Comparison of ENCODE assay signal across 9 cellular contexts in the genomic region with DNA sequence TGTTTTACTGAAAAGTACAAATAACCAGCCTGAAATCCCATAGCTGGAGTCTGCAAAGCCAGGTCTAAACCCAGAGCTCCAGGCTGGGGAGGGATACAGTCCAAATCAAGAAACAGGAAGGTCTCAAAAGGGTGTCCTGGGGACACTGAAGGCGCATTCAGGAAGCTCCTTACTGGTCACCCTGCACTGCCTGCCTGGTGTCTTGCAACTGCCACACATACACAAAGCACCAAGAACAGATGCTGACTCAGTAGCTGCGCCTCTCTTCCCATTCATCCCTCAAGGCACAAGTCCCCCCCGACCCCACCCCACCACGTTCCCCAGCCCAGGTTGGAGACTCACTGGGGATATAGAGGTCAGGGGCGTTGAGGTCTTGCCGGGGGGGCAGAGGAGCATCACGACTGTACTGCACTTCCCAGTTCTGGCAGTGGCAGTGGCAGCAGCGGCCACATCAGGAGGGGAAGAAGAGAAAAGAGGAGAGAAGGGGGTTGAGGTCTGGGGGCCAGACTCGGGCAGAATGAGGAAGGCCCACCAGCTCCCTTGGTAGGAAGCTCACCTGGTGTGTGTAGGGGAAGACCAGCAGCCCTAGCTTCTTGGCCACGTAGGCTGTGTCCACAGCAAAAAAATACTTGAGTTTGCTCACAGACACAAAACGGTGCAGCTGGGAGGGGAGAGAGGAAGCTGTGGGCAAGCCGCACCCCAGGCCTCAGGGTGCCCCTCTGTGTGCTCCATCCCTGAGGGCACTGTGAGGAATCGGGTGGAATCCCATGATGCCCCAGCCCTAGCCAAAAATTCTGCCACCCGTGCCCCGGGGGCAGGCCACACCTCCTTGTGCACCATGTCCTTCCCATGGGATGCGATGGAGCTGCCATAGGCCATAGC. TPM values are rescaled to one million over a fixed set of nuclear protein-coding genes. Genes with fewer than 3 reads are reported as not detected.
A peak's percentile ranks its signal among the peaks of the same experiment; 100 is the strongest.
DNase-seq lines count a peak whose midpoint lies in the region; ATAC-seq and TF ChIP-seq lines count a peak whose summit lies in the region.
"Had no signal": no experiment of that assay in that cellular context is flagged by ENCODE, and none has a peak within 500 bp of the region (broad histone marks: within the 10 kb centered on the region; RNA-seq: fewer than 3 reads in every experiment).

No MANE protein-coding gene starts in this region.

- 90% methylated on average over 16 of the region's 16 CpGs for WGBS in HUES64

- DNase-seq in GM20000 (ENCODE audit: low spot score): no peak
- no peak for DNase-seq in activated CD4-positive, alpha-beta T cell treated with anti-CD3 and anti-CD28 coated beads, Interleukin-2, amount 50 U/mL, for 1 hour

- H3K36me3 ChIP-seq in ACC112 (ENCODE audit: insufficient read depth, low read length) (no peaks in the 10 kb centered on the region), HUES64 (ENCODE audit: insufficient read depth, low read length) (peaks cover 15% of the 10 kb centered on the region), mucosa of stomach (ENCODE audit: control insufficient read depth, insufficient read depth, low read length) (peaks cover 5% of the 10 kb centered on the region)
- H3K36me3 ChIP-seq: cardiac muscle cell had no signal

- no peaks in the 10 kb centered on the region for H3K36me3 Mint-ChIP-seq in brain

- H3K4me3 ChIP-seq in ACC112 (ENCODE audit: low read depth, low read length): peak overlapping the region; percentile 76
- peak overlapping the region; percentile 69 for H3K4me3 ChIP-seq in HUES64 (ENCODE audit: low read length)
- H3K4me3 ChIP-seq in mucosa of stomach (ENCODE audit: low read length): peak overlapping the region; percentile 54

- TF ChIP-seq CTCF in brain (conservative IDR thresholded peaks at IDR 0.05) (no peak), GM20000 (IDR thresholded peaks at IDR 0.05; ENCODE audit: extremely low read depth, missing control alignments) (no peak)

- H3K9me3 ChIP-seq in HUES64 (ENCODE audit: insufficient read depth, low read depth, low read length) (no peaks in the 10 kb centered on the region), mucosa of stomach (ENCODE audit: control insufficient read depth, low read length) (no peaks in the 10 kb centered on the region)

- peaks cover 21% of the 10 kb centered on the region for H3K79me2 ChIP-seq in ACC112 (ENCODE audit: control insufficient read depth, insufficient read depth, low read length, unreplicated experiment)

- ATAC-seq in GM21526 (IDR thresholded peaks at IDR 0.05; ENCODE audit: low FRiP score, unreplicated experiment): no peak
- no peak for ATAC-seq in esophagus mucosa

- no peak overlapping the region for H3K9ac ChIP-seq in HUES64 (ENCODE audit: low read depth, low read length)
- peak overlapping the region; percentile 89 for H3K9ac ChIP-seq in mucosa of stomach (ENCODE audit: low read length)

- H3K4me1 ChIP-seq in ACC112 (ENCODE audit: control insufficient read depth, insufficient read depth, low read length, unreplicated experiment): peaks cover 15% of the 10 kb centered on the region
- peaks cover 9% of the 10 kb centered on the region; the same call in 1 of the 2 replicates for H3K4me1 ChIP-seq in HUES64 (ENCODE audit: insufficient read depth, low read length)
- H3K4me1 ChIP-seq in mucosa of stomach (ENCODE audit: control insufficient read depth, insufficient read depth, low read length): peaks cover 35% of the 10 kb centered on the region

- H3K27me3 ChIP-seq in ACC112 (ENCODE audit: insufficient read depth, low read length): peaks cover 18% of the 10 kb centered on the region
- H3K27me3 ChIP-seq in HUES64 (ENCODE audit: insufficient read depth, low read length): peaks cover 28% of the 10 kb centered on the region
- H3K27me3 ChIP-seq in mucosa of stomach (ENCODE audit: control insufficient read depth, insufficient read depth, low read length): peaks cover 6% of the 10 kb centered on the region

- H3K4me3 Mint-ChIP-seq in brain: peak overlapping the region; percentile 93 to 96 (median 95)

- H3K27ac ChIP-seq in ACC112 (ENCODE audit: low read depth, low read length): no peak overlapping the region
- no peak overlapping the region for H3K27ac ChIP-seq in HUES64 (ENCODE audit: low read depth, low read length)

- H3K27ac Mint-ChIP-seq in brain: peak overlapping the region; percentile 48 to 99 (median 97)

- peaks cover 29% of the 10 kb centered on the region for H3K27me3 Mint-ChIP-seq in brain

- H3K4me1 Mint-ChIP-seq in brain: peaks cover 60% of the 10 kb centered on the region

- H3K9me3 Mint-ChIP-seq in brain: peaks cover 0 to 6% (median 0%) of the 10 kb centered on the region in 5 experiments

- H2AFZ ChIP-seq in ACC112 (ENCODE audit: low read length, unreplicated experiment): no peak overlapping the region

RNA-seq across cellular contexts. Expression of gene YIF1A, which starts 1.4 kb away (rescaled TPM):
- polyA plus RNA-seq in HUES64 (2013, experiment 1 of 2): 49.8 TPM
- 44.6 TPM for polyA plus RNA-seq in HUES64 (2013, experiment 2 of 2)
- polyA plus RNA-seq in brain (ENCODE audit: insufficient read depth, low read depth, low replicate concordance): 118 TPM
- 69.7 TPM for total RNA-seq in esophagus mucosa

RNA-seq across cellular contexts. Expression of gene TMEM151A, which starts 4.2 kb away (rescaled TPM):
- 0.80 TPM for polyA plus RNA-seq in HUES64 (2013, experiment 1 of 2)
- polyA plus RNA-seq in HUES64 (2013, experiment 2 of 2): 0.51 TPM
- 54.6 TPM for polyA plus RNA-seq in brain (ENCODE audit: insufficient read depth, low read depth, low replicate concordance)
- total RNA-seq in esophagus mucosa: not detected

RNA-seq across cellular contexts. Expression of gene CNIH2, which starts 9.5 kb away (rescaled TPM):
- polyA plus RNA-seq in HUES64 (2013, experiment 1 of 2): 23.5 TPM
- polyA plus RNA-seq in HUES64 (2013, experiment 2 of 2): 29.1 TPM
- polyA plus RNA-seq in brain (ENCODE audit: insufficient read depth, low read depth, low replicate concordance): 146 TPM
- total RNA-seq in esophagus mucosa: 0.52 TPM

RNA-seq across cellular contexts. Expression of gene RAB1B, which starts 19.1 kb away (rescaled TPM):
- polyA plus RNA-seq in HUES64 (2013, experiment 1 of 2): 99.4 TPM
- polyA plus RNA-seq in HUES64 (2013, experiment 2 of 2): 105 TPM
- polyA plus RNA-seq in brain (ENCODE audit: insufficient read depth, low read depth, low replicate concordance): 297 TPM
- total RNA-seq in esophagus mucosa: 145 TPM

RNA-seq across cellular contexts. Expression of gene CD248, which starts 29.3 kb away (rescaled TPM):
- 2.0 TPM for polyA plus RNA-seq in HUES64 (2013, experiment 1 of 2)
- 2.9 TPM for polyA plus RNA-seq in HUES64 (2013, experiment 2 of 2)
- 14.3 TPM for polyA plus RNA-seq in brain (ENCODE audit: insufficient read depth, low read depth, low replicate concordance)
- 4.0 TPM for total RNA-seq in esophagus mucosa
